Comparison of ENCODE assay signal across 1 cellular context in genomic region chr3:29255854-29256696, GRCh38.
TF ChIP-seq lines count a peak whose summit lies in the region.

No MANE protein-coding gene starts in this region.

TF ChIP-seq in GM23338, 12 proteins besides CTCF, POLR2A, EP300 and RAD21 (continued from another document):
- TF ChIP-seq ZNF462 (CRISPR knock-in tag; IDR thresholded peaks at IDR 0.05), result no peak
